20 cellular contexts compared by ENCODE assay signal in genomic region chr3:38017445-38018295, GRCh38. TPM values are rescaled to one million over a fixed set of nuclear protein-coding genes. Genes with fewer than 3 reads are reported as not detected.
DNase-seq lines count a peak whose midpoint lies in the region; ATAC-seq and TF ChIP-seq lines count a peak whose summit lies in the region.
"Had no signal": no experiment of that assay in that cellular context is flagged by ENCODE, and none has a peak within 500 bp of the region (broad histone marks: within the 10 kb centered on the region; RNA-seq: fewer than 3 reads in every experiment).

No MANE protein-coding gene starts in this region.

- peaks cover 13 to 32% of the 10 kb centered on the region in 2 experiments for H3K36me3 ChIP-seq in SK-N-SH (replicated peaks in 1 of 2; ENCODE audit: control insufficient read depth in 1 of 2, insufficient read depth in 2 of 2, low read length in 1 of 2)
- H3K36me3 ChIP-seq in CD8-positive, alpha-beta memory T cell (ENCODE audit: insufficient read depth, low read length) = peaks cover 20% of the 10 kb centered on the region
- peaks cover 0 to 39% of the 10 kb centered on the region in 2 donors for H3K36me3 ChIP-seq in adrenal gland (replicated peaks in 1 of 2)

- H3K9me2 ChIP-seq in SK-N-SH = no peaks in the 10 kb centered on the region

- WGBS in SK-N-SH (ENCODE audit: low lambda C conversion rate) = 58% methylated on average over 3 of the region's 9 CpGs
- 89 to 95% (median 90%) methylated on average over 8 to 9 of the region's 9 CpGs for WGBS in adrenal gland, 4 donors

- TF ChIP-seq POLR2A in adrenal gland (IDR thresholded peaks at IDR 0.05) = no peak

- H2AFZ ChIP-seq in SK-N-SH (ENCODE audit: low read depth) = no peak overlapping the region

- DNase-seq in SK-N-SH (peak; percentile 69), chondrocyte (ENCODE audit: low spot score) (peak; percentile 68), posterior vena cava (ENCODE audit: low spot score) (peak; percentile 67), adrenal gland (no peak), osteocyte (ENCODE audit: extremely low spot score, unreplicated experiment) (no peak)
- peak in 1 of 5 donors; percentile 40 for DNase-seq in CD8-positive, alpha-beta memory T cell
- DNase-seq: Caco-2, HCEC 1CT, MV-4-11, NCI-H1417 treated with DMSO at 0.1 percent for 48 hours, NCI-H2029, NCI-H2227 treated with DMSO at 0.1 percent for 48 hours, NCI-H526 treated with DMSO at 0.1 percent for 48 hours, PC-3 had no signal

- peak in 1 of 2 experiments; percentile 50; a peak in 1 of 4 replicates for TF ChIP-seq EP300 in SK-N-SH (IDR thresholded peaks at IDR 0.05; ENCODE audit: borderline replicate concordance in 1 of 2, low read depth in 1 of 2, low read length in 1 of 2)

- H3K9me3 ChIP-seq in SK-N-SH (no peaks in the 10 kb centered on the region), adrenal gland (replicated peaks in 1 of 3) (no peaks in the 10 kb centered on the region)
- no peaks in the 10 kb centered on the region for H3K9me3 ChIP-seq in CD8-positive, alpha-beta memory T cell (ENCODE audit: low read length)
- H3K9me3 ChIP-seq: Caco-2 had no signal

- CTCF ChIA-PET in SK-N-SH (lab: Yijun Ruan, JAX) = interaction anchor here (0.9 to 5.3 kb wide), 4 partner anchors 14 to 163 kb away, joined by 3 to 27 read pairs (median 4); no protein-coding TSS in a partner anchor
- CTCF ChIA-PET in CD8-positive, alpha-beta memory T cell (lab: Charles Lee) = no interaction called here

- peaks cover 8% of the 10 kb centered on the region for H3F3A ChIP-seq in SK-N-SH (replicated peaks; ENCODE audit: insufficient read depth)

- ATAC-seq in SK-N-SH treated with all-trans-retinoic acid at 6 μM for 48 hours = no peak; the same call in 2 of the 3 replicates
- no peak for ATAC-seq in GM18511 (IDR thresholded peaks at IDR 0.05; ENCODE audit: unreplicated experiment)
- ATAC-seq: GM12878, PC-3 had no signal

- no peaks in the 10 kb centered on the region for H3K27me3 Mint-ChIP-seq in CD8-positive, alpha-beta memory T cell
- no peaks in the 10 kb centered on the region for H3K27me3 Mint-ChIP-seq in chondrocyte (ENCODE audit: low read depth)
- H3K27me3 Mint-ChIP-seq in osteocyte (ENCODE audit: unreplicated experiment) = no peaks in the 10 kb centered on the region

- H3K4me1 ChIP-seq in SK-N-SH (ENCODE audit: control insufficient read depth in 1 of 2, insufficient read depth in 2 of 2, low read depth in 1 of 2, low read length in 1 of 2) = peaks cover 0 to 30% of the 10 kb centered on the region in 2 experiments; a peak in 1 of 4 replicates
- peaks cover 8% of the 10 kb centered on the region for H3K4me1 ChIP-seq in CD8-positive, alpha-beta memory T cell (ENCODE audit: insufficient read depth, low read length)
- peaks cover 0 to under 1% of the 10 kb centered on the region in 2 donors for H3K4me1 ChIP-seq in adrenal gland (replicated peaks in 1 of 2)
- H3K4me1 ChIP-seq: Caco-2 had no signal

- no peak for TF ChIP-seq RAD21 in SK-N-SH (IDR thresholded peaks at IDR 0.05; ENCODE audit: low read length)

- peaks cover 4% of the 10 kb centered on the region; the same call in 1 of the 2 replicates for H3K79me2 ChIP-seq in SK-N-SH (ENCODE audit: insufficient read depth)

- H3K9me3 Mint-ChIP-seq in CD8-positive, alpha-beta memory T cell = peaks cover 0 to 5% (median 4%) of the 10 kb centered on the region in 5 donors
- H3K9me3 Mint-ChIP-seq in chondrocyte (ENCODE audit: low read depth) (no peaks in the 10 kb centered on the region), osteocyte (ENCODE audit: unreplicated experiment) (peaks cover 5% of the 10 kb centered on the region)

- TF ChIP-seq CTCF in SK-N-SH (IDR thresholded peaks at IDR 0.05) (no peak), chondrocyte (IDR thresholded peaks at IDR 0.05) (no peak), adrenal gland (IDR thresholded peaks at IDR 0.05) (no peak), osteocyte (IDR thresholded peaks at IDR 0.05) (no peak)

- H3K27ac Mint-ChIP-seq in CD8-positive, alpha-beta memory T cell = peak overlapping the region in 1 of 8 donors; percentile 8
- H3K27ac Mint-ChIP-seq in chondrocyte (ENCODE audit: unreplicated experiment) (no peak overlapping the region), osteocyte (ENCODE audit: unreplicated experiment) (no peak overlapping the region)
- H3K27ac Mint-ChIP-seq: CD14-positive monocyte had no signal

- no peak overlapping the region for H3K4me2 ChIP-seq in SK-N-SH

- H3K4me1 Mint-ChIP-seq in CD8-positive, alpha-beta memory T cell = peaks cover 17 to 29% (median 23%) of the 10 kb centered on the region in 3 donors
- H3K4me1 Mint-ChIP-seq in chondrocyte (ENCODE audit: low read depth) (no peaks in the 10 kb centered on the region), osteocyte (ENCODE audit: unreplicated experiment) (peaks cover 13% of the 10 kb centered on the region)

- POLR2A ChIA-PET in SK-N-SH (lab: Yijun Ruan, JAX) = interaction anchor here (1.6 kb wide), 1 partner anchor 12 kb away, joined by 4 read pairs; the partner anchor contains the start of gene PLCD1
- POLR2A ChIA-PET in CD8-positive, alpha-beta memory T cell (lab: Charles Lee) = no interaction called here

- H3K4me3 ChIP-seq in SK-N-SH (ENCODE audit: low read depth in 2 of 2, low read length in 1 of 2) = no peak overlapping the region
- H3K4me3 ChIP-seq in CD8-positive, alpha-beta memory T cell (ENCODE audit: low read length) = no peak overlapping the region
- no peak overlapping the region for H3K4me3 ChIP-seq in adrenal gland
- H3K4me3 ChIP-seq: GM12878 had no signal

- H3K27ac ChIP-seq in SK-N-SH (ENCODE audit: low read depth in 2 of 2, low read length in 1 of 2) (peak overlapping the region in 1 of 2 experiments; percentile 40; a peak in 2 of 4 replicates), adrenal gland (no peak overlapping the region)
- H3K27ac ChIP-seq in CD8-positive, alpha-beta memory T cell (ENCODE audit: low read depth, low read length) = peak overlapping the region; percentile 75

- H3K4me3 Mint-ChIP-seq in CD8-positive, alpha-beta memory T cell = peak overlapping the region in 1 of 7 donors; percentile 44
- H3K4me3 Mint-ChIP-seq in chondrocyte (ENCODE audit: unreplicated experiment) = no peak overlapping the region
- H3K4me3 Mint-ChIP-seq in osteocyte (ENCODE audit: unreplicated experiment) = no peak overlapping the region
- H3K4me3 Mint-ChIP-seq: CD14-positive monocyte had no signal

- no peaks in the 10 kb centered on the region for H3K27me3 ChIP-seq in SK-N-SH (ENCODE audit: insufficient read depth)
- H3K27me3 ChIP-seq in CD8-positive, alpha-beta memory T cell (ENCODE audit: insufficient read depth, low read length, poor library complexity, severe bottlenecking) = no peaks in the 10 kb centered on the region
- no peaks in the 10 kb centered on the region for H3K27me3 ChIP-seq in adrenal gland

- intact Hi-C loops in posterior vena cava (cut with DNase I) (no loop called here), adrenal gland (cut with DNase I) (no loop called here)

- H4K20me1 ChIP-seq in SK-N-SH (ENCODE audit: insufficient read depth) = no peaks in the 10 kb centered on the region

- no peak overlapping the region for H3K9ac ChIP-seq in SK-N-SH

- peaks cover 33 to 75% (median 37%) of the 10 kb centered on the region in 3 donors for H3K36me3 Mint-ChIP-seq in CD8-positive, alpha-beta memory T cell
- H3K36me3 Mint-ChIP-seq in chondrocyte (ENCODE audit: low read depth) = peaks cover 27% of the 10 kb centered on the region
- peaks cover 32% of the 10 kb centered on the region for H3K36me3 Mint-ChIP-seq in osteocyte (ENCODE audit: unreplicated experiment)

TF ChIP-seq in SK-N-SH, 30 proteins besides CTCF, POLR2A, EP300 and RAD21 (continues in another document):
- no peak for TF ChIP-seq TEAD4 (IDR thresholded peaks at IDR 0.05; ENCODE audit: borderline replicate concordance, insufficient read depth)

TF ChIP-seq in SK-N-SH treated with all-trans-retinoic acid at 6 μM for 48 hours, 23 proteins besides CTCF, POLR2A, EP300 and RAD21 (continues in another document):
- no peak for TF ChIP-seq PPARA (CRISPR knock-in tag; IDR thresholded peaks at IDR 0.05; ENCODE audit: borderline replicate concordance)
- no peak for TF ChIP-seq CSDC2 (CRISPR knock-in tag; IDR thresholded peaks at IDR 0.05)

RNA-seq across cellular contexts. Expression of gene PLCD1, which starts 11.8 kb away (rescaled TPM):
- 15.2 and 20.2 TPM in 2 replicates for polyA plus RNA-seq in SK-N-SH (2012; rRNA removed)
- 7.3 and 10.6 TPM in 2 replicates for polyA plus RNA-seq in SK-N-SH (2012; cell fraction: cytosol; rRNA removed)
- 65.0 and 85.7 TPM in 2 replicates for polyA plus RNA-seq in SK-N-SH (2012; cell fraction: nucleus; rRNA removed)
- total RNA-seq in CD8-positive, alpha-beta memory T cell = 10 to 100 TPM; 12.8 to 18.5 TPM
- 36.4 TPM for polyA plus RNA-seq in CD8-positive, alpha-beta memory T cell
- 19.0 to 28.2 TPM (median 23.6 TPM) in 3 replicates for total RNA-seq in chondrocyte
- total RNA-seq in posterior vena cava = 10 to 100 TPM; 32.5 to 40.9 TPM
- total RNA-seq in adrenal gland = 10 to 100 TPM in 7 of 8 donors, 1 to 10 TPM in 1; 9.7 to 97.3 (median 29.2) TPM
- polyA plus RNA-seq in adrenal gland = 10 to 100 TPM; 11.3 to 42.7 (median 40.9) TPM
- 21.8 and 22.8 TPM in 2 replicates for total RNA-seq in osteocyte

RNA-seq across cellular contexts. Expression of gene DLEC1, which starts 21.3 kb away (rescaled TPM):
- polyA plus RNA-seq in SK-N-SH (2012; rRNA removed) (0.02 TPM in 1 of 2 replicates, not detected in the other), adrenal gland (1 to 10 TPM in 2 of 3 donors, under 1 TPM in 1; 0.20 to 2.0 (median 1.7) TPM)
- not detected in 2 replicates for polyA plus RNA-seq in SK-N-SH (2012; cell fraction: cytosol; rRNA removed)
- polyA plus RNA-seq in SK-N-SH (2012; cell fraction: nucleus; rRNA removed) = 0.01 TPM in 2 replicates
- total RNA-seq in CD8-positive, alpha-beta memory T cell = 1 to 10 TPM; 1.0 to 1.3 TPM
- polyA plus RNA-seq in CD8-positive, alpha-beta memory T cell = 0.56 TPM
- total RNA-seq in chondrocyte (0.17 to 0.29 TPM (median 0.18 TPM) in 3 replicates), posterior vena cava (under 1 TPM; 0.14 to 0.51 TPM), adrenal gland (1 to 10 TPM in 5 of 8 donors, under 1 TPM in 3; 0.18 to 2.0 (median 1.1) TPM), osteocyte (0.24 and 0.62 TPM in 2 replicates)
- total RNA-seq: G401, HT1080, PC-3 had no signal

RNA-seq across cellular contexts. Expression of gene VILL, which starts 27.1 kb away (rescaled TPM):
- 8.6 and 8.8 TPM in 2 replicates for polyA plus RNA-seq in SK-N-SH (2012; rRNA removed)
- 2.4 and 3.9 TPM in 2 replicates for polyA plus RNA-seq in SK-N-SH (2012; cell fraction: cytosol; rRNA removed)
- polyA plus RNA-seq in SK-N-SH (2012; cell fraction: nucleus; rRNA removed) = 28.7 and 29.0 TPM in 2 replicates
- total RNA-seq in CD8-positive, alpha-beta memory T cell = 10 to 100 TPM; 14.7 to 15.8 TPM
- 16.8 TPM for polyA plus RNA-seq in CD8-positive, alpha-beta memory T cell
- 1.7 to 2.6 TPM (median 1.7 TPM) in 3 replicates for total RNA-seq in chondrocyte
- total RNA-seq in posterior vena cava = 1 to 10 TPM; 3.4 to 5.9 TPM
- total RNA-seq in adrenal gland = 1 to 10 TPM; 2.5 to 8.0 (median 6.5) TPM
- polyA plus RNA-seq in adrenal gland = 10 to 100 TPM in 1 of 3 donors, 1 to 10 TPM in 2; 1.7 to 18.0 (median 9.7) TPM
- 2.3 and 2.7 TPM in 2 replicates for total RNA-seq in osteocyte

Comparison
In these comparisons a context has a peak if more than half of its experiments do, and no peak if none do; other contexts are left out.
1. DNase-seq: peak in SK-N-SH (single experiment), chondrocyte (single experiment) and posterior vena cava (single experiment); none in adrenal gland (0 of 7) and osteocyte (single experiment).